ENCODE assay signal across 11 cellular contexts in the genomic region with DNA sequence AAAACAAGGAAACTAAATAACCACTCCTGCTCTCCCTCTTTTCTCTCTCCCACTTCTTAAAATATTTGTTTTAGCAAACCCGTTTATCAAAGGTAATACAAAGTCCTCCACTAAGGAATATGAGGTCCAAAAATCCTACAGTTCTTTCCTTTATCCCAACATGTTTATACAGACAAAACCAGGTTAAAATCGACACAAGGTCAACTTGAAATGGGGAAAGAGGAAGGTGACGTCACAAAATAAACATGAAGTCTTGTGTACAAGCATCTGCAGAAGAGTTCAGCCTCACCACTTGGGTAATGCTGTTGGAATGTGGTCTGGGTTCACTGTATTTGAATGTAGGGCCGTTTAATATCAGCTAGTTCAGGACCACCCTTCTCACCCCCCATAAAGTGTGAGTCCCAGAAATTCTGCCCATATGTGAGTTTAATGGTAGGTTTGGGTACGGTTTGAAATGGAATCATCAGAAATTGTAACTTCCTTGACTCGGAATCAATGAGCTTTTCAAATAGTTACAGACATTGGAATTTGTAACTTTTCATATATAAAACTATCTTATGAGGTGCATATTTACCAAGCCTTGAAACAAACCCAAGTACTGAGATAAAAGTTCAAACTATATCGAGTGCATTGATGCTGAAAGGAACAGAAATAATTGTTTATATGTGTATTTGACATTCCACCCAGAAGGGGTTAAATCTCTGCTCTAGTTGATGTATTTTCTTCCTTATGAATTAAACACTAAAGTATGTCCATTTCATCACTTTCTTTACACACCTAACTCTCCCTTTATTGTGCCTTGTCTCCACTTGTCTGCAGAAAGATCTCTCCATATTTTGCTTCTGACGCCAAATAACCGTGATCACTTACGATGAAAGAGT.
DNase-seq lines count a peak whose midpoint lies in the region; ATAC-seq, FAIRE-seq and TF ChIP-seq lines count a peak whose summit lies in the region.
"Had no signal": no experiment of that assay in that cellular context is flagged by ENCODE, and none has a peak within 500 bp of the region (broad histone marks: within the 10 kb centered on the region; RNA-seq: fewer than 3 reads in every experiment).

No MANE protein-coding gene starts in this region.

- DNase-seq in activated T-cell treated with anti-CD3 and anti-CD28 coated beads, Interleukin-2, amount 50 U/mL, for 72 hours: no peak
- DNase-seq in activated T-cell treated with anti-CD3 and anti-CD28 coated beads, Interleukin-2, amount 50 U/mL, for 48 hours: no peak
- DNase-seq in astrocyte of the spinal cord (ENCODE audit: low read depth, low spot score) (peak; percentile 87), kidney epithelial cell (ENCODE audit: low read depth) (peak; percentile 80), upper lobe of left lung (no peak), 8988T (no peak), MV-4-11 (lab: John Stamatoyannopoulos, UW) (no peak), GM12891 (ENCODE audit: insufficient read length, low spot score) (no peak)
- DNase-seq: C1 segment of cervical spinal cord, naive B cell, T-cell had no signal

- no peak for TF ChIP-seq CTCF in astrocyte of the spinal cord (IDR thresholded peaks at IDR 0.05; ENCODE audit: low read depth, low read length)
- no peak for TF ChIP-seq CTCF in kidney epithelial cell (IDR thresholded peaks at IDR 0.05; ENCODE audit: insufficient read depth, low read length, poor library complexity, severe bottlenecking)
- TF ChIP-seq CTCF in upper lobe of left lung (IDR thresholded peaks at IDR 0.05): no peak

- no peak overlapping the region for H3K4me3 Mint-ChIP-seq in activated T-cell treated with anti-CD3 and anti-CD28 coated beads, Interleukin-2, amount 50 U/mL, for 72 hours
- H3K4me3 Mint-ChIP-seq: naive B cell, T-cell had no signal

- no peaks in the 10 kb centered on the region for H3K27me3 Mint-ChIP-seq in activated T-cell treated with anti-CD3 and anti-CD28 coated beads, Interleukin-2, amount 50 U/mL, for 72 hours (ENCODE audit: low read depth)
- H3K27me3 Mint-ChIP-seq: naive B cell, T-cell had no signal

- H3K4me3 ChIP-seq in astrocyte of the spinal cord (ENCODE audit: low read depth, low read length): no peak overlapping the region
- H3K4me3 ChIP-seq in kidney epithelial cell (ENCODE audit: low read depth, low read length): no peak overlapping the region
- no peak overlapping the region for H3K4me3 ChIP-seq in upper lobe of left lung

- no peaks in the 10 kb centered on the region for H3K36me3 ChIP-seq in kidney epithelial cell (ENCODE audit: control insufficient read depth, insufficient read depth, low read length)
- H3K36me3 ChIP-seq in upper lobe of left lung: no peaks in the 10 kb centered on the region

- in situ Hi-C loops in astrocyte of the spinal cord (cut with HindIII; ENCODE audit: low sequenced_read_pairs): no loop called here

- FAIRE-seq in GM12891 (lab: Jason Lieb, UNC): no peak

- no peak for TF ChIP-seq POLR2A in upper lobe of left lung (IDR thresholded peaks at IDR 0.05)
- TF ChIP-seq POLR2A in GM12891 (IDR thresholded peaks at IDR 0.05; ENCODE audit: low read depth, low read length): no peak

- H3K27me3 ChIP-seq in kidney epithelial cell (ENCODE audit: control insufficient read depth, insufficient read depth, low read length): no peaks in the 10 kb centered on the region
- no peaks in the 10 kb centered on the region for H3K27me3 ChIP-seq in upper lobe of left lung

- H3K9me3 ChIP-seq in upper lobe of left lung: no peaks in the 10 kb centered on the region

- H3K4me1 Mint-ChIP-seq in activated T-cell treated with anti-CD3 and anti-CD28 coated beads, Interleukin-2, amount 50 U/mL, for 72 hours (ENCODE audit: low read depth): no peaks in the 10 kb centered on the region
- H3K4me1 Mint-ChIP-seq: T-cell had no signal

- peak overlapping the region; percentile 64 for H3K27ac Mint-ChIP-seq in activated T-cell treated with anti-CD3 and anti-CD28 coated beads, Interleukin-2, amount 50 U/mL, for 72 hours
- H3K27ac Mint-ChIP-seq: naive B cell, T-cell had no signal

- H3K36me3 Mint-ChIP-seq in activated T-cell treated with anti-CD3 and anti-CD28 coated beads, Interleukin-2, amount 50 U/mL, for 72 hours (ENCODE audit: insufficient read depth in 2 of 2): no peaks in the 10 kb centered on the region
- H3K36me3 Mint-ChIP-seq: naive B cell, T-cell had no signal

- peak overlapping the region; percentile 47 to 61 (median 49) for H3K27ac ChIP-seq in upper lobe of left lung

- H3K9me3 Mint-ChIP-seq in activated T-cell treated with anti-CD3 and anti-CD28 coated beads, Interleukin-2, amount 50 U/mL, for 72 hours: peaks cover 0 to 1% of the 10 kb centered on the region in 2 donors

- peaks cover 13 to 39% (median 19%) of the 10 kb centered on the region in 4 donors for H3K4me1 ChIP-seq in upper lobe of left lung

- TF ChIP-seq EP300 in upper lobe of left lung (IDR thresholded peaks at IDR 0.05): peak in 1 of 4 donors; percentile 12

- ATAC-seq in activated T-cell treated with anti-CD3 and anti-CD28 coated beads, Interleukin-2, amount 50 U/mL, for 72 hours (replicated peaks in 1 of 2): no peak
- ATAC-seq in upper lobe of left lung (ENCODE audit: low FRiP score in 2 of 2): peak; percentile 55 to 65
- ATAC-seq: T-cell had no signal

- WGBS in upper lobe of left lung, 2 donors: 64 to 65% methylated on average over 10 of the region's 10 CpGs

TF ChIP-seq in GM12891, 5 proteins besides CTCF, POLR2A, EP300 and RAD21:
- TF ChIP-seq POLR2AphosphoS5 (IDR thresholded peaks at IDR 0.05; ENCODE audit: low read depth, low read length) (no peak), SPI1 (IDR thresholded peaks at IDR 0.05; ENCODE audit: low read depth, low read length) (no peak), TAF1 (IDR thresholded peaks at IDR 0.05; ENCODE audit: low read depth, low read length) (no peak), PAX5 (IDR thresholded peaks at IDR 0.05; ENCODE audit: insufficient read depth, low read length, severe bottlenecking) (no peak), POU2F2 (IDR thresholded peaks at IDR 0.05; ENCODE audit: low read depth, low read length) (no peak)
TF ChIP-seq in GM12891: peak in this region for 0.

Comparison
In these comparisons a context has a peak if more than half of its experiments do, and no peak if none do; other contexts are left out.
1. ATAC-seq: peak in upper lobe of left lung (2 of 2); none in activated T-cell treated with anti-CD3 and anti-CD28 coated beads, Interleukin-2, amount 50 U/mL, for 72 hours (0 of 2).
2. DNase-seq: peak in astrocyte of the spinal cord (single experiment) and kidney epithelial cell (single experiment); none in activated T-cell treated with anti-CD3 and anti-CD28 coated beads, Interleukin-2, amount 50 U/mL, for 72 hours (0 of 2), activated T-cell treated with anti-CD3 and anti-CD28 coated beads, Interleukin-2, amount 50 U/mL, for 48 hours (0 of 2), upper lobe of left lung (0 of 2), 8988T (single experiment), MV-4-11 (single experiment) and GM12891 (single experiment).